In genomic region chr10:113232928-113233511, GRCh38 we compare ENCODE assay signal across 9 cellular contexts.
DNase-seq lines count a peak whose midpoint lies in the region; ATAC-seq and TF ChIP-seq lines count a peak whose summit lies in the region.
"Had no signal": no experiment of that assay in that cellular context is flagged by ENCODE, and none has a peak within 500 bp of the region (broad histone marks: within the 10 kb centered on the region; RNA-seq: fewer than 3 reads in every experiment).

No MANE protein-coding gene starts in this region.

- 75 to 87% methylated on average over 5 of the region's 5 CpGs for WGBS in sigmoid colon, 2 donors

- TF ChIP-seq CTCF in GM12865 (IDR thresholded peaks at IDR 0.05; ENCODE audit: insufficient read depth, low read depth, low read length, missing control alignments) (no peak), foreskin fibroblast (IDR thresholded peaks at IDR 0.05; ENCODE audit: low read depth, low read length) (no peak), sigmoid colon (IDR thresholded peaks at IDR 0.05) (no peak)

- H3K4me3 Mint-ChIP-seq in central memory CD8-positive, alpha-beta T cell, result peak overlapping the region; percentile 25

- peaks cover 5% of the 10 kb centered on the region for H3K4me1 Mint-ChIP-seq in central memory CD8-positive, alpha-beta T cell

- H3K4me1 ChIP-seq in sigmoid colon, result no peaks in the 10 kb centered on the region

- peaks cover 50% of the 10 kb centered on the region for H3K27me3 Mint-ChIP-seq in central memory CD8-positive, alpha-beta T cell

- no peaks in the 10 kb centered on the region for H3K9me3 ChIP-seq in sigmoid colon

- H3K27ac ChIP-seq in sigmoid colon, result no peak overlapping the region

- peak; percentile 43 for DNase-seq in GM12865 (ENCODE audit: low read depth)
- no peak for DNase-seq in central memory CD8-positive, alpha-beta T cell (ENCODE audit: low spot score in 2 of 2)
- no peak for DNase-seq in posterior cingulate gyrus
- no peak for DNase-seq in foreskin fibroblast
- DNase-seq in sigmoid colon, result no peak
- no peak for DNase-seq in NCI-H524 (lab: John Stamatoyannopoulos, UW)
- DNase-seq: AML-193 had no signal

- no peak overlapping the region for H3K27ac Mint-ChIP-seq in central memory CD8-positive, alpha-beta T cell (ENCODE audit: low read depth)

- intact Hi-C loops in posterior cingulate gyrus (cut with DNase I) (no loop called here), sigmoid colon (cut with DNase I) (no loop called here)

- no peaks in the 10 kb centered on the region for H3K9me3 Mint-ChIP-seq in central memory CD8-positive, alpha-beta T cell

- H3K36me3 Mint-ChIP-seq in central memory CD8-positive, alpha-beta T cell (ENCODE audit: insufficient read depth), result no peaks in the 10 kb centered on the region

- H3K4me3 ChIP-seq in GM12865 (ENCODE audit: low read depth, low read length) (no peak overlapping the region), foreskin fibroblast (ENCODE audit: low read depth in 1 of 2, low read length in 2 of 2) (no peak overlapping the region), sigmoid colon (no peak overlapping the region)

- no peaks in the 10 kb centered on the region for H3K27me3 ChIP-seq in sigmoid colon

- peak; percentile 88 for ATAC-seq in GM21390 (IDR thresholded peaks at IDR 0.05; ENCODE audit: unreplicated experiment)
- ATAC-seq in HG03175 (IDR thresholded peaks at IDR 0.05; ENCODE audit: unreplicated experiment), result peak; percentile 62
- no peak for ATAC-seq in central memory CD8-positive, alpha-beta T cell (replicated peaks; ENCODE audit: extremely low read depth, poor library complexity, severe bottlenecking)

- TF ChIP-seq POLR2A in sigmoid colon (IDR thresholded peaks at IDR 0.05), result no peak

- no peak for TF ChIP-seq EP300 in sigmoid colon (IDR thresholded peaks at IDR 0.05)

- no peaks in the 10 kb centered on the region for H3K36me3 ChIP-seq in sigmoid colon
